19 cellular contexts compared by ENCODE assay signal in genomic region chr4:105633241-105633640, GRCh38.
DNase-seq lines count a peak whose midpoint lies in the region; ATAC-seq, FAIRE-seq and TF ChIP-seq lines count a peak whose summit lies in the region.
"Had no signal": no experiment of that assay in that cellular context is flagged by ENCODE, and none has a peak within 500 bp of the region (broad histone marks: within the 10 kb centered on the region; RNA-seq: fewer than 3 reads in every experiment).

No MANE protein-coding gene starts in this region.

- DNase-seq in NCI-H2196 (lab: John Stamatoyannopoulos, UW; ENCODE audit: unreplicated experiment) (peak; percentile 9), NCI-H2196 treated with DMSO at 0.1 percent for 48 hours (lab: John Stamatoyannopoulos, UW; ENCODE audit: unreplicated experiment) (no peak), HT-29 (ENCODE audit: low spot score) (peak; percentile 77), bronchial epithelial cell (ENCODE audit: low read depth) (peak; percentile 77), pancreas (peak in 1 of 6 donors; percentile 26), posterior vena cava (ENCODE audit: low spot score) (no peak), GM10248 (ENCODE audit: extremely low spot score) (no peak)
- no peak for DNase-seq in activated CD4-positive, alpha-beta T cell treated with anti-CD3 and anti-CD28 coated beads, Interleukin-2, amount 50 U/mL, for 48 hours
- DNase-seq: activated CD4-positive, alpha-beta memory T cell treated with anti-CD3 and anti-CD28 coated beads for 36 hours; activated naive CD4-positive, alpha-beta T cell treated with anti-CD3 and anti-CD28 coated beads, Interleukin-2, amount 50 U/mL, for 16 hours; activated T-cell treated with anti-CD3 and anti-CD28 coated beads, Interleukin-2, amount 50 U/mL, for 24 hours; HCEC 1CT; NCI-H1417 treated with DMSO at 0.1 percent for 48 hours; NCI-H510A; retina; stimulated activated naive CD4-positive, alpha-beta T cell treated with Interleukin-2 at 50 U/mL for 16 hours; uterus had no signal

- H3K36me3 ChIP-seq in bronchial epithelial cell (ENCODE audit: control insufficient read depth, insufficient read depth, low read length) (no peaks in the 10 kb centered on the region), pancreas (no peaks in the 10 kb centered on the region)
- H3K36me3 ChIP-seq: gastroesophageal sphincter, uterus had no signal

- peak overlapping the region in 2 of 4 donors; percentile 43 to 45 for H3K27ac ChIP-seq in pancreas
- H3K27ac ChIP-seq: coronary artery, gastroesophageal sphincter had no signal

- peak; percentile 78 to 90 (median 90) for ATAC-seq in pancreas
- ATAC-seq: gastroesophageal sphincter had no signal

- peaks cover 18 to 19% (median 18%) of the 10 kb centered on the region in 3 donors for H3K4me1 ChIP-seq in pancreas
- H3K4me1 ChIP-seq: uterus had no signal

- CTCF ChIA-PET in GM10248 (lab: Yijun Ruan, JAX), result interaction anchor here (0.8 to 2.5 kb wide), 8 partner anchors 10 to 113 kb away, joined by 3 to 11 read pairs (median 4); no protein-coding TSS in a partner anchor

- WGBS in pancreas, 2 donors, result 7 to 11% methylated on average over 3 of the region's 3 CpGs

- no peak for TF ChIP-seq CTCF in bronchial epithelial cell (IDR thresholded peaks at IDR 0.05; ENCODE audit: insufficient read depth, low read length, severe bottlenecking)
- TF ChIP-seq CTCF in pancreas (IDR thresholded peaks at IDR 0.05), result no peak
- TF ChIP-seq CTCF in GM10248 (IDR thresholded peaks at IDR 0.05; ENCODE audit: control extremely low read depth, extremely low read depth, low read depth, missing control alignments), result no peak

- no peaks in the 10 kb centered on the region for H3K9me3 ChIP-seq in pancreas
- H3K9me3 ChIP-seq: gastroesophageal sphincter, uterus had no signal

- intact Hi-C loops in pancreas (cut with DNase I), result no loop called here
- intact Hi-C loops in posterior vena cava (cut with DNase I), result no loop called here

- H3K4me3 ChIP-seq in bronchial epithelial cell (ENCODE audit: low read depth, low read length) (no peak overlapping the region), pancreas (no peak overlapping the region)
- H3K4me3 ChIP-seq: coronary artery, gastroesophageal sphincter, uterus had no signal

- no peaks in the 10 kb centered on the region for H3K27me3 ChIP-seq in bronchial epithelial cell (ENCODE audit: control insufficient read depth, insufficient read depth, low read length)
- no peaks in the 10 kb centered on the region for H3K27me3 ChIP-seq in pancreas
- H3K27me3 ChIP-seq: gastroesophageal sphincter, uterus had no signal

- FAIRE-seq in bronchial epithelial cell (lab: Jason Lieb, UNC), result no peak
- FAIRE-seq in pancreas (lab: Jason Lieb, UNC), result no peak

- POLR2A ChIA-PET in GM10248 (lab: Yijun Ruan, JAX), result no interaction called here

Comparison
In these comparisons a context has a peak if more than half of its experiments do, and no peak if none do; other contexts are left out.
1. DNase-seq: peak in NCI-H2196 (single experiment), HT-29 (single experiment) and bronchial epithelial cell (single experiment); none in NCI-H2196 treated with DMSO at 0.1 percent for 48 hours (single experiment), posterior vena cava (single experiment), GM10248 (single experiment) and activated CD4-positive, alpha-beta T cell treated with anti-CD3 and anti-CD28 coated beads, Interleukin-2, amount 50 U/mL, for 48 hours (0 of 2).